ENCODE assay signal across 1 cellular context in the genomic region with DNA sequence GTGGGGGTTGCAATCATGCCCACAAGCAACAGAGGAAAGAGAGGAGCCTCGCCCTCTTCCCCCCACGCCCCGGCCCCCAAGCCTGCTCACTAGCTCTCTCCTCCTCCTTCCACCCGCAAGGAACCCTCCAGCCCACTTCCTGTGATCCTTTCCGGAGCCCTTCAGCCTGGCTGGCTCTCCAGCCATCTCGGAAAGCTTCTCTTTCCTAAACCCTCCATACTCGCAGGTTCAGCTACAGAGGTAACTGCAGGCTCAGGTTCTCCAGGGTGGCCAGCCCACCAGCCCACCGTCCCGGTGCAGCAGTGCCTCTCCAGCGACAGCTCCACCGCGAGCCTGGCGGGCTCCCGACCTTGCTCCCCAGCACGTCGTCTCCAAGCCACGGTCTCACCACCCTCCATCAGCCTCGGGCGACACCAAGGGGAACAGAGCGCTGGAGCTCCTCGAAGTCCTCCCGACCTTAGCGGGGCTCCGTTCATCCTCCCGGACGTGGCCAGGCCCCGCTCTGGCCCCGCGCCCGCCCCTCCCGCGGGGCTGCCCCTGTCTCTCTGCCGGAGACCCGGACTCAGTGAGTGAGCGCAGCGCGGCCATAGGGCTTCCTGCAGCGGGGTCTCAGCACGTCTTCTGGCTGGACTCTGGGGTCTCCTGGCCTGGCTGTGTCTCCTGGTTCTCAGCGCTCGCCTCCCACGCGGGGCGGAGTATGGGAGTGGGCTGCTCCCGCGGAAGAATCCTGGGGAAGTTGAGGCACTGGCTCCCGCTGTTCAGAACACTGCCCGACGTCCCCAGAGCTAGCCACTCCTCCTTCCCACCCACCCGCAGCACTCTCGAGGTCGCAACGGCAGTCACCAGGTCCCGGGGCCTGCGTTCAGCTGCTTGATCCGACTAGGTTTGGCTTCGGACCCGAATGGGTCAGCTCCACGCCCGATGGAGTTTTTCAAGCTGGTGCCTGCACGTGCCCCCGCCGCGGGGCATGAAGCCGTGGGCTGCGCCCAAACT.
TF ChIP-seq lines count a peak whose summit lies in the region.

No MANE protein-coding gene starts in this region.

TF ChIP-seq in HepG2, 621 proteins besides CTCF, POLR2A, EP300 and RAD21 (continued from another document):
- TF ChIP-seq YEATS4 (CRISPR knock-in tag; IDR thresholded peaks at IDR 0.05; ENCODE audit: borderline replicate concordance) (0 out of 2 replicates have a peak, but pooled peaks have one; percentile 11), JUND (CRISPR knock-in tag; IDR thresholded peaks at IDR 0.05) (no peak), ZNF780A (CRISPR knock-in tag; IDR thresholded peaks at IDR 0.05) (no peak), CENPT (CRISPR knock-in tag; IDR thresholded peaks at IDR 0.05; ENCODE audit: low read depth) (no peak), ZNF225 (CRISPR knock-in tag; IDR thresholded peaks at IDR 0.05) (0 out of 2 replicates have a peak, but pooled peaks have one; percentile 17), RNF2 (conservative IDR thresholded peaks at IDR 0.05; ENCODE audit: low read depth) (no peak), HIVEP1 (CRISPR knock-in tag; IDR thresholded peaks at IDR 0.05) (0 out of 2 replicates have a peak, but pooled peaks have one; percentile 48), GABPB1 (CRISPR knock-in tag; IDR thresholded peaks at IDR 0.05) (peak; percentile 38; the same call in 1 of the 2 replicates), KLF9 (CRISPR knock-in tag; IDR thresholded peaks at IDR 0.05; ENCODE audit: low read depth) (no peak), STAG1 (CRISPR knock-in tag; IDR thresholded peaks at IDR 0.05) (peak; percentile 23; the same call in 1 of the 2 replicates), ZNF430 (CRISPR knock-in tag; IDR thresholded peaks at IDR 0.05) (0 out of 2 replicates have a peak, but pooled peaks have one; percentile 48), REXO4 (CRISPR knock-in tag; IDR thresholded peaks at IDR 0.05; ENCODE audit: borderline replicate concordance) (no peak), MTF2 (CRISPR knock-in tag; IDR thresholded peaks at IDR 0.05; ENCODE audit: borderline replicate concordance) (0 out of 2 replicates have a peak, but pooled peaks have one; percentile 39), ZFP41 (CRISPR knock-in tag; IDR thresholded peaks at IDR 0.05; ENCODE audit: borderline replicate concordance) (no peak), CC2D1A (CRISPR knock-in tag; IDR thresholded peaks at IDR 0.05) (no peak), ZFX (CRISPR knock-in tag; IDR thresholded peaks at IDR 0.05; ENCODE audit: low read depth) (peak; percentile 14; the same call in 1 of the 2 replicates), SAP130 (CRISPR knock-in tag; IDR thresholded peaks at IDR 0.05; ENCODE audit: low read depth) (0 out of 2 replicates have a peak, but pooled peaks have one; percentile 27)
- TF ChIP-seq, protein P1, sequence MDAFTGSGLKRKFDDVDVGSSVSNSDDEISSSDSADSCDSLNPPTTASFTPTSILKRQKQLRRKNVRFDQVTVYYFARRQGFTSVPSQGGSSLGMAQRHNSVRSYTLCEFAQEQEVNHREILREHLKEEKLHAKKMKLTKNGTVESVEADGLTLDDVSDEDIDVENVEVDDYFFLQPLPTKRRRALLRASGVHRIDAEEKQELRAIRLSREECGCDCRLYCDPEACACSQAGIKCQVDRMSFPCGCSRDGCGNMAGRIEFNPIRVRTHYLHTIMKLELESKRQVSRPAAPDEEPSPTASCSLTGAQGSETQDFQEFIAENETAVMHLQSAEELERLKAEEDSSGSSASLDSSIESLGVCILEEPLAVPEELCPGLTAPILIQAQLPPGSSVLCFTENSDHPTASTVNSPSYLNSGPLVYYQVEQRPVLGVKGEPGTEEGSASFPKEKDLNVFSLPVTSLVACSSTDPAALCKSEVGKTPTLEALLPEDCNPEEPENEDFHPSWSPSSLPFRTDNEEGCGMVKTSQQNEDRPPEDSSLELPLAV (CRISPR knock-in tag; conservative IDR thresholded peaks at IDR 0.05; ENCODE audit: low read depth) = no peak
- TF ChIP-seq, protein P2, sequence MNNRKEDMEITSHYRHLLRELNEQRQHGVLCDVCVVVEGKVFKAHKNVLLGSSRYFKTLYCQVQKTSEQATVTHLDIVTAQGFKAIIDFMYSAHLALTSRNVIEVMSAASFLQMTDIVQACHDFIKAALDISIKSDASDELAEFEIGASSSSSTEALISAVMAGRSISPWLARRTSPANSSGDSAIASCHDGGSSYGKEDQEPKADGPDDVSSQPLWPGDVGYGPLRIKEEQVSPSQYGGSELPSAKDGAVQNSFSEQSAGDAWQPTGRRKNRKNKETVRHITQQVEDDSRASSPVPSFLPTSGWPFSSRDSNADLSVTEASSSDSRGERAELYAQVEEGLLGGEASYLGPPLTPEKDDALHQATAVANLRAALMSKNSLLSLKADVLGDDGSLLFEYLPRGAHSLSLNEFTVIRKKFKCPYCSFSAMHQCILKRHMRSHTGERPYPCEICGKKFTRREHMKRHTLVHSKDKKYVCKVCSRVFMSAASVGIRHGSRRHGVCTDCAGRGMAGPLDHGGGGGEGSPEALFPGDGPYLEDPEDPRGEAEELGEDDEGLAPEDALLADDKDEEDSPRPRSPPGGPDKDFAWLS (CRISPR knock-in tag; IDR thresholded peaks at IDR 0.05; ENCODE audit: borderline replicate concordance) = no peak
- TF ChIP-seq, protein P3, sequence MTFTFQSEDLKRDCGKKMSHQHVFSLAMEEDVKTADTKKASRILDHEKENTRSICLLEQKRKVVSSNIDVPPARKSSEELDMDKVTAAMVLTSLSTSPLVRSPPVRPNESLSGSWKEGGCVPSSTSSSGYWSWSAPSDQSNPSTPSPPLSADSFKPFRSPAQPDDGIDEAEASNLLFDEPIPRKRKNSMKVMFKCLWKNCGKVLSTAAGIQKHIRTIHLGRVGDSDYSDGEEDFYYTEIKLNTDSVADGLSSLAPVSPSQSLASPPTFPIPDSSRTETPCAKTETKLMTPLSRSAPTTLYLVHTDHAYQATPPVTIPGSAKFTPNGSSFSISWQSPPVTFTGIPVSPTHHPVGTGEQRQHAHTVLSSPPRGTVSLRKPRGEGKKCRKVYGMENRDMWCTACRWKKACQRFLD (CRISPR knock-in tag; IDR thresholded peaks at IDR 0.05; ENCODE audit: borderline replicate concordance) = 0 out of 2 replicates have a peak, but pooled peaks have one; percentile 25
- TF ChIP-seq, protein P4, sequence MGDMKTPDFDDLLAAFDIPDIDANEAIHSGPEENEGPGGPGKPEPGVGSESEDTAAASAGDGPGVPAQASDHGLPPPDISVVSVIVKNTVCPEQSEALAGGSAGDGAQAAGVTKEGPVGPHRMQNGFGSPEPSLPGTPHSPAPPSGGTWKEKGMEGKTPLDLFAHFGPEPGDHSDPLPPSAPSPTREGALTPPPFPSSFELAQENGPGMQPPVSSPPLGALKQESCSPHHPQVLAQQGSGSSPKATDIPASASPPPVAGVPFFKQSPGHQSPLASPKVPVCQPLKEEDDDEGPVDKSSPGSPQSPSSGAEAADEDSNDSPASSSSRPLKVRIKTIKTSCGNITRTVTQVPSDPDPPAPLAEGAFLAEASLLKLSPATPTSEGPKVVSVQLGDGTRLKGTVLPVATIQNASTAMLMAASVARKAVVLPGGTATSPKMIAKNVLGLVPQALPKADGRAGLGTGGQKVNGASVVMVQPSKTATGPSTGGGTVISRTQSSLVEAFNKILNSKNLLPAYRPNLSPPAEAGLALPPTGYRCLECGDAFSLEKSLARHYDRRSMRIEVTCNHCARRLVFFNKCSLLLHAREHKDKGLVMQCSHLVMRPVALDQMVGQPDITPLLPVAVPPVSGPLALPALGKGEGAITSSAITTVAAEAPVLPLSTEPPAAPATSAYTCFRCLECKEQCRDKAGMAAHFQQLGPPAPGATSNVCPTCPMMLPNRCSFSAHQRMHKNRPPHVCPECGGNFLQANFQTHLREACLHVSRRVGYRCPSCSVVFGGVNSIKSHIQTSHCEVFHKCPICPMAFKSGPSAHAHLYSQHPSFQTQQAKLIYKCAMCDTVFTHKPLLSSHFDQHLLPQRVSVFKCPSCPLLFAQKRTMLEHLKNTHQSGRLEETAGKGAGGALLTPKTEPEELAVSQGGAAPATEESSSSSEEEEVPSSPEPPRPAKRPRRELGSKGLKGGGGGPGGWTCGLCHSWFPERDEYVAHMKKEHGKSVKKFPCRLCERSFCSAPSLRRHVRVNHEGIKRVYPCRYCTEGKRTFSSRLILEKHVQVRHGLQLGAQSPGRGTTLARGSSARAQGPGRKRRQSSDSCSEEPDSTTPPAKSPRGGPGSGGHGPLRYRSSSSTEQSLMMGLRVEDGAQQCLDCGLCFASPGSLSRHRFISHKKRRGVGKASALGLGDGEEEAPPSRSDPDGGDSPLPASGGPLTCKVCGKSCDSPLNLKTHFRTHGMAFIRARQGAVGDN (CRISPR knock-in tag; IDR thresholded peaks at IDR 0.05) = peak; percentile 79
- TF ChIP-seq, protein P5, sequence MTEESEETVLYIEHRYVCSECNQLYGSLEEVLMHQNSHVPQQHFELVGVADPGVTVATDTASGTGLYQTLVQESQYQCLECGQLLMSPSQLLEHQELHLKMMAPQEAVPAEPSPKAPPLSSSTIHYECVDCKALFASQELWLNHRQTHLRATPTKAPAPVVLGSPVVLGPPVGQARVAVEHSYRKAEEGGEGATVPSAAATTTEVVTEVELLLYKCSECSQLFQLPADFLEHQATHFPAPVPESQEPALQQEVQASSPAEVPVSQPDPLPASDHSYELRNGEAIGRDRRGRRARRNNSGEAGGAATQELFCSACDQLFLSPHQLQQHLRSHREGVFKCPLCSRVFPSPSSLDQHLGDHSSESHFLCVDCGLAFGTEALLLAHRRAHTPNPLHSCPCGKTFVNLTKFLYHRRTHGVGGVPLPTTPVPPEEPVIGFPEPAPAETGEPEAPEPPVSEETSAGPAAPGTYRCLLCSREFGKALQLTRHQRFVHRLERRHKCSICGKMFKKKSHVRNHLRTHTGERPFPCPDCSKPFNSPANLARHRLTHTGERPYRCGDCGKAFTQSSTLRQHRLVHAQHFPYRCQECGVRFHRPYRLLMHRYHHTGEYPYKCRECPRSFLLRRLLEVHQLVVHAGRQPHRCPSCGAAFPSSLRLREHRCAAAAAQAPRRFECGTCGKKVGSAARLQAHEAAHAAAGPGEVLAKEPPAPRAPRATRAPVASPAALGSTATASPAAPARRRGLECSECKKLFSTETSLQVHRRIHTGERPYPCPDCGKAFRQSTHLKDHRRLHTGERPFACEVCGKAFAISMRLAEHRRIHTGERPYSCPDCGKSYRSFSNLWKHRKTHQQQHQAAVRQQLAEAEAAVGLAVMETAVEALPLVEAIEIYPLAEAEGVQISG (CRISPR knock-in tag; IDR thresholded peaks at IDR 0.05) = peak; percentile 48; the same call in 1 of the 2 replicates
- TF ChIP-seq, protein P6, sequence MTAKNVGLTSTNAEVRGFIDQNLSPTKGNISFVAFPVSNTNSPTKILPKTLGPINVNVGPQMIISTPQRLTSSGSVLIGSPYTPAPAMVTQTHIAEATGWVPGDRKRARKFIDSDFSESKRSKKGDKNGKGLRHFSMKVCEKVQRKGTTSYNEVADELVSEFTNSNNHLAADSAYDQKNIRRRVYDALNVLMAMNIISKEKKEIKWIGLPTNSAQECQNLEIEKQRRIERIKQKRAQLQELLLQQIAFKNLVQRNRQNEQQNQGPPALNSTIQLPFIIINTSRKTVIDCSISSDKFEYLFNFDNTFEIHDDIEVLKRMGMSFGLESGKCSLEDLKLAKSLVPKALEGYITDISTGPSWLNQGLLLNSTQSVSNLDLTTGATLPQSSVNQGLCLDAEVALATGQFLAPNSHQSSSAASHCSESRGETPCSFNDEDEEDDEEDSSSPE (CRISPR knock-in tag; IDR thresholded peaks at IDR 0.05) = 0 out of 2 replicates have a peak, but pooled peaks have one; percentile 21
